In genomic region chr19:49863935-49864320, GRCh38 we compare ENCODE assay signal across 14 cellular contexts. TPM values are rescaled to one million over a fixed set of nuclear protein-coding genes. Genes with fewer than 3 reads are reported as not detected.
"Had no signal": no experiment of that assay in that cellular context is flagged by ENCODE, and none has a peak within 500 bp of the region (broad histone marks: within the 10 kb centered on the region; RNA-seq: fewer than 3 reads in every experiment).

No MANE protein-coding gene starts in this region.

- H3K27me3 Mint-ChIP-seq: activated naive CD8-positive, alpha-beta T cell treated with anti-CD3 and anti-CD28 coated beads, Interleukin-2, amount 50 U/mL, for 24 hours; stimulated activated memory B cell treated with anti-CD40 and anti-IgM and Interleukin-4, amounts not matched to agents 10 μg/mL and 1 μg/mL and 100 μg/mL, for 72 hours had no signal

- H3K4me3 Mint-ChIP-seq: activated naive CD8-positive, alpha-beta T cell treated with anti-CD3 and anti-CD28 coated beads, Interleukin-2, amount 50 U/mL, for 24 hours; stimulated activated memory B cell treated with anti-CD40 and anti-IgM and Interleukin-4, amounts not matched to agents 10 μg/mL and 1 μg/mL and 100 μg/mL, for 72 hours had no signal

- H3K9me3 Mint-ChIP-seq: activated naive CD8-positive, alpha-beta T cell treated with anti-CD3 and anti-CD28 coated beads, Interleukin-2, amount 50 U/mL, for 24 hours; neural crest cell; stimulated activated memory B cell treated with anti-CD40 and anti-IgM and Interleukin-4, amounts not matched to agents 10 μg/mL and 1 μg/mL and 100 μg/mL, for 72 hours; T-helper 1 cell treated with Interleukin-12 subunit alpha and Interleukin-12 subunit beta and Interleukin-4 antibody, amounts not matched to agents 30 μg/mL and 1 μg/mL, for 36 hours had no signal

- H3K9me3 ChIP-seq: ascending aorta, pancreas, tibial nerve had no signal

- H3K27ac Mint-ChIP-seq: activated naive CD8-positive, alpha-beta T cell treated with anti-CD3 and anti-CD28 coated beads, Interleukin-2, amount 50 U/mL, for 24 hours; stimulated activated memory B cell treated with anti-CD40 and anti-IgM and Interleukin-4, amounts not matched to agents 10 μg/mL and 1 μg/mL and 100 μg/mL, for 72 hours; T-helper 1 cell treated with Interleukin-12 subunit alpha and Interleukin-12 subunit beta and Interleukin-4 antibody, amounts not matched to agents 30 μg/mL and 1 μg/mL, for 36 hours had no signal

- DNase-seq: activated naive CD8-positive, alpha-beta T cell treated with anti-CD3 and anti-CD28 coated beads, Interleukin-2, amount 50 U/mL, for 24 hours; activated T-cell treated with anti-CD3 and anti-CD28 coated beads, Interleukin-2, amount 50 U/mL, for 1 hour; hippocampal formation; mesendoderm; small intestine had no signal

- H3K27ac ChIP-seq: dorsolateral prefrontal cortex, pancreas, tibial nerve had no signal

- H3K27me3 ChIP-seq: ascending aorta, dorsolateral prefrontal cortex, pancreas, tibial nerve had no signal

- ATAC-seq: activated naive CD8-positive, alpha-beta T cell treated with anti-CD3 and anti-CD28 coated beads, Interleukin-2, amount 50 U/mL, for 24 hours; esophagus mucosa; pancreas; SK-N-SH treated with all-trans-retinoic acid at 6 μM for 48 hours; stimulated activated memory B cell treated with anti-CD40 and anti-IgM and Interleukin-4, amounts not matched to agents 10 μg/mL and 1 μg/mL and 100 μg/mL, for 72 hours had no signal

- H3K4me3 ChIP-seq: ascending aorta, dorsolateral prefrontal cortex, pancreas, tibial nerve had no signal

RNA-seq across cellular contexts. Expression of gene IL4I1, which starts 32.8 kb away (rescaled TPM):
- total RNA-seq: esophagus mucosa had no signal
